Comparison of ENCODE assay signal across 1 cellular context in the genomic region with DNA sequence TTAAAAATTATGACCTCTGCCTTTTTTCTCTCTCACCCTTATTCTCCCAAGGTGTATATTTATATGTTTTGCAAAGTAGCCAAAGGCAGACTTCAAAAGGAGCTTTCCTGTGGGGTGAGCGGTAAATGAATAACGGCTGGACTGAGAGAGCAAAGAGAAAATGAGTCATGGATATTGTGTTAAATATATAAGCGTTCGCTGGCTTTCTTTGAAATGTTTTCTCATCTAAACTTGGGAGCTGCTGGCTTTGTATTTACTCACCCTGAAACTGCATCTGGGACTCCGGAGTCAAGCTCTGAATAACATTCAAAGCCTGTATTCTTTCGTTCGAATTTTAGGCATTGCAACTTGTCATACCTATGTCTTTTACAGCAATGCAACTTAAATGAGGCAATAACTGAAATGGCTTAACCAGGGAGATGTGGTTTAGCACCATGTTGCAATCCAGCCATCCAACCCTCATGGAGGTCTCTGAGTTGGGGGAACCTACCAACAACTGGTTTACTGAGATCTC.
TF ChIP-seq lines count a peak whose summit lies in the region.

No MANE protein-coding gene starts in this region.

TF ChIP-seq in HepG2, 621 proteins besides CTCF, POLR2A, EP300 and RAD21 (continued from another document and continues in another):
- TF ChIP-seq, protein P1, sequence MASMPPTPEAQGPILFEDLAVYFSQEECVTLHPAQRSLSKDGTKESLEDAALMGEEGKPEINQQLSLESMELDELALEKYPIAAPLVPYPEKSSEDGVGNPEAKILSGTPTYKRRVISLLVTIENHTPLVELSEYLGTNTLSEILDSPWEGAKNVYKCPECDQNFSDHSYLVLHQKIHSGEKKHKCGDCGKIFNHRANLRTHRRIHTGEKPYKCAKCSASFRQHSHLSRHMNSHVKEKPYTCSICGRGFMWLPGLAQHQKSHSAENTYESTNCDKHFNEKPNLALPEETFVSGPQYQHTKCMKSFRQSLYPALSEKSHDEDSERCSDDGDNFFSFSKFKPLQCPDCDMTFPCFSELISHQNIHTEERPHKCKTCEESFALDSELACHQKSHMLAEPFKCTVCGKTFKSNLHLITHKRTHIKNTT (CRISPR knock-in tag; IDR thresholded peaks at IDR 0.05) = no peak
- TF ChIP-seq SNAI1 (CRISPR knock-in tag; IDR thresholded peaks at IDR 0.05; ENCODE audit: borderline replicate concordance) = no peak
- TF ChIP-seq ZNF230 (CRISPR knock-in tag; IDR thresholded peaks at IDR 0.05) = no peak
- TF ChIP-seq, protein P2, sequence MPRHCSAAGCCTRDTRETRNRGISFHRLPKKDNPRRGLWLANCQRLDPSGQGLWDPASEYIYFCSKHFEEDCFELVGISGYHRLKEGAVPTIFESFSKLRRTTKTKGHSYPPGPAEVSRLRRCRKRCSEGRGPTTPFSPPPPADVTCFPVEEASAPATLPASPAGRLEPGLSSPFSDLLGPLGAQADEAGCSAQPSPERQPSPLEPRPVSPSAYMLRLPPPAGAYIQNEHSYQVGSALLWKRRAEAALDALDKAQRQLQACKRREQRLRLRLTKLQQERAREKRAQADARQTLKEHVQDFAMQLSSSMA (CRISPR knock-in tag; IDR thresholded peaks at IDR 0.05) = no peak
- TF ChIP-seq FOSL2 (CRISPR knock-in tag; IDR thresholded peaks at IDR 0.05) = peak; percentile 95
- no peak for TF ChIP-seq KDM3A (CRISPR knock-in tag; IDR thresholded peaks at IDR 0.05; ENCODE audit: low read depth)
- TF ChIP-seq, protein P3, sequence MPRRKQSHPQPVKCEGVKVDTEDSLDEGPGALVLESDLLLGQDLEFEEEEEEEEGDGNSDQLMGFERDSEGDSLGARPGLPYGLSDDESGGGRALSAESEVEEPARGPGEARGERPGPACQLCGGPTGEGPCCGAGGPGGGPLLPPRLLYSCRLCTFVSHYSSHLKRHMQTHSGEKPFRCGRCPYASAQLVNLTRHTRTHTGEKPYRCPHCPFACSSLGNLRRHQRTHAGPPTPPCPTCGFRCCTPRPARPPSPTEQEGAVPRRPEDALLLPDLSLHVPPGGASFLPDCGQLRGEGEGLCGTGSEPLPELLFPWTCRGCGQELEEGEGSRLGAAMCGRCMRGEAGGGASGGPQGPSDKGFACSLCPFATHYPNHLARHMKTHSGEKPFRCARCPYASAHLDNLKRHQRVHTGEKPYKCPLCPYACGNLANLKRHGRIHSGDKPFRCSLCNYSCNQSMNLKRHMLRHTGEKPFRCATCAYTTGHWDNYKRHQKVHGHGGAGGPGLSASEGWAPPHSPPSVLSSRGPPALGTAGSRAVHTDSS (CRISPR knock-in tag; conservative IDR thresholded peaks at IDR 0.05) = no peak
- TF ChIP-seq, protein P4, sequence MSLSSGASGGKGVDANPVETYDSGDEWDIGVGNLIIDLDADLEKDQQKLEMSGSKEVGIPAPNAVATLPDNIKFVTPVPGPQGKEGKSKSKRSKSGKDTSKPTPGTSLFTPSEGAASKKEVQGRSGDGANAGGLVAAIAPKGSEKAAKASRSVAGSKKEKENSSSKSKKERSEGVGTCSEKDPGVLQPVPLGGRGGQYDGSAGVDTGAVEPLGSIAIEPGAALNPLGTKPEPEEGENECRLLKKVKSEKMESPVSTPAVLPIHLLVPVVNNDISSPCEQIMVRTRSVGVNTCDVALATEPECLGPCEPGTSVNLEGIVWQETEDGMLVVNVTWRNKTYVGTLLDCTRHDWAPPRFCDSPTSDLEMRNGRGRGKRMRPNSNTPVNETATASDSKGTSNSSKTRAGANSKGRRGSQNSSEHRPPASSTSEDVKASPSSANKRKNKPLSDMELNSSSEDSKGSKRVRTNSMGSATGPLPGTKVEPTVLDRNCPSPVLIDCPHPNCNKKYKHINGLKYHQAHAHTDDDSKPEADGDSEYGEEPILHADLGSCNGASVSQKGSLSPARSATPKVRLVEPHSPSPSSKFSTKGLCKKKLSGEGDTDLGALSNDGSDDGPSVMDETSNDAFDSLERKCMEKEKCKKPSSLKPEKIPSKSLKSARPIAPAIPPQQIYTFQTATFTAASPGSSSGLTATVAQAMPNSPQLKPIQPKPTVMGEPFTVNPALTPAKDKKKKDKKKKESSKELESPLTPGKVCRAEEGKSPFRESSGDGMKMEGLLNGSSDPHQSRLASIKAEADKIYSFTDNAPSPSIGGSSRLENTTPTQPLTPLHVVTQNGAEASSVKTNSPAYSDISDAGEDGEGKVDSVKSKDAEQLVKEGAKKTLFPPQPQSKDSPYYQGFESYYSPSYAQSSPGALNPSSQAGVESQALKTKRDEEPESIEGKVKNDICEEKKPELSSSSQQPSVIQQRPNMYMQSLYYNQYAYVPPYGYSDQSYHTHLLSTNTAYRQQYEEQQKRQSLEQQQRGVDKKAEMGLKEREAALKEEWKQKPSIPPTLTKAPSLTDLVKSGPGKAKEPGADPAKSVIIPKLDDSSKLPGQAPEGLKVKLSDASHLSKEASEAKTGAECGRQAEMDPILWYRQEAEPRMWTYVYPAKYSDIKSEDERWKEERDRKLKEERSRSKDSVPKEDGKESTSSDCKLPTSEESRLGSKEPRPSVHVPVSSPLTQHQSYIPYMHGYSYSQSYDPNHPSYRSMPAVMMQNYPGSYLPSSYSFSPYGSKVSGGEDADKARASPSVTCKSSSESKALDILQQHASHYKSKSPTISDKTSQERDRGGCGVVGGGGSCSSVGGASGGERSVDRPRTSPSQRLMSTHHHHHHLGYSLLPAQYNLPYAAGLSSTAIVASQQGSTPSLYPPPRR (CRISPR knock-in tag; IDR thresholded peaks at IDR 0.05; ENCODE audit: borderline replicate concordance) = peak; percentile 64; the same call in 1 of the 2 replicates
- TF ChIP-seq RBM39 (IDR thresholded peaks at IDR 0.05; ENCODE audit: low read depth, low read length, poor library complexity, severe bottlenecking) = no peak
- no peak for TF ChIP-seq REL (CRISPR knock-in tag; conservative IDR thresholded peaks at IDR 0.05)
- TF ChIP-seq, protein P5, sequence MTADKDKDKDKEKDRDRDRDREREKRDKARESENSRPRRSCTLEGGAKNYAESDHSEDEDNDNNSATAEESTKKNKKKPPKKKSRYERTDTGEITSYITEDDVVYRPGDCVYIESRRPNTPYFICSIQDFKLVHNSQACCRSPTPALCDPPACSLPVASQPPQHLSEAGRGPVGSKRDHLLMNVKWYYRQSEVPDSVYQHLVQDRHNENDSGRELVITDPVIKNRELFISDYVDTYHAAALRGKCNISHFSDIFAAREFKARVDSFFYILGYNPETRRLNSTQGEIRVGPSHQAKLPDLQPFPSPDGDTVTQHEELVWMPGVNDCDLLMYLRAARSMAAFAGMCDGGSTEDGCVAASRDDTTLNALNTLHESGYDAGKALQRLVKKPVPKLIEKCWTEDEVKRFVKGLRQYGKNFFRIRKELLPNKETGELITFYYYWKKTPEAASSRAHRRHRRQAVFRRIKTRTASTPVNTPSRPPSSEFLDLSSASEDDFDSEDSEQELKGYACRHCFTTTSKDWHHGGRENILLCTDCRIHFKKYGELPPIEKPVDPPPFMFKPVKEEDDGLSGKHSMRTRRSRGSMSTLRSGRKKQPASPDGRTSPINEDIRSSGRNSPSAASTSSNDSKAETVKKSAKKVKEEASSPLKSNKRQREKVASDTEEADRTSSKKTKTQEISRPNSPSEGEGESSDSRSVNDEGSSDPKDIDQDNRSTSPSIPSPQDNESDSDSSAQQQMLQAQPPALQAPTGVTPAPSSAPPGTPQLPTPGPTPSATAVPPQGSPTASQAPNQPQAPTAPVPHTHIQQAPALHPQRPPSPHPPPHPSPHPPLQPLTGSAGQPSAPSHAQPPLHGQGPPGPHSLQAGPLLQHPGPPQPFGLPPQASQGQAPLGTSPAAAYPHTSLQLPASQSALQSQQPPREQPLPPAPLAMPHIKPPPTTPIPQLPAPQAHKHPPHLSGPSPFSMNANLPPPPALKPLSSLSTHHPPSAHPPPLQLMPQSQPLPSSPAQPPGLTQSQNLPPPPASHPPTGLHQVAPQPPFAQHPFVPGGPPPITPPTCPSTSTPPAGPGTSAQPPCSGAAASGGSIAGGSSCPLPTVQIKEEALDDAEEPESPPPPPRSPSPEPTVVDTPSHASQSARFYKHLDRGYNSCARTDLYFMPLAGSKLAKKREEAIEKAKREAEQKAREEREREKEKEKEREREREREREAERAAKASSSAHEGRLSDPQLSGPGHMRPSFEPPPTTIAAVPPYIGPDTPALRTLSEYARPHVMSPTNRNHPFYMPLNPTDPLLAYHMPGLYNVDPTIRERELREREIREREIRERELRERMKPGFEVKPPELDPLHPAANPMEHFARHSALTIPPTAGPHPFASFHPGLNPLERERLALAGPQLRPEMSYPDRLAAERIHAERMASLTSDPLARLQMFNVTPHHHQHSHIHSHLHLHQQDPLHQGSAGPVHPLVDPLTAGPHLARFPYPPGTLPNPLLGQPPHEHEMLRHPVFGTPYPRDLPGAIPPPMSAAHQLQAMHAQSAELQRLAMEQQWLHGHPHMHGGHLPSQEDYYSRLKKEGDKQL (CRISPR knock-in tag; IDR thresholded peaks at IDR 0.05; ENCODE audit: low read depth) = peak; percentile 48; the same call in 1 of the 2 replicates
- TF ChIP-seq, protein P6, sequence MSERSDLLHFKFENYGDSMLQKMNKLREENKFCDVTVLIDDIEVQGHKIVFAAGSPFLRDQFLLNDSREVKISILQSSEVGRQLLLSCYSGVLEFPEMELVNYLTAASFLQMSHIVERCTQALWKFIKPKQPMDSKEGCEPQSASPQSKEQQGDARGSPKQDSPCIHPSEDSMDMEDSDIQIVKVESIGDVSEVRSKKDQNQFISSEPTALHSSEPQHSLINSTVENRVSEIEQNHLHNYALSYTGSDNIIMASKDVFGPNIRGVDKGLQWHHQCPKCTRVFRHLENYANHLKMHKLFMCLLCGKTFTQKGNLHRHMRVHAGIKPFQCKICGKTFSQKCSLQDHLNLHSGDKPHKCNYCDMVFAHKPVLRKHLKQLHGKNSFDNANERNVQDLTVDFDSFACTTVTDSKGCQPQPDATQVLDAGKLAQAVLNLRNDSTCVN (CRISPR knock-in tag; IDR thresholded peaks at IDR 0.05; ENCODE audit: borderline replicate concordance) = no peak
- TF ChIP-seq AGO1 (IDR thresholded peaks at IDR 0.05; ENCODE audit: low read depth, low read length, poor library complexity, severe bottlenecking) = no peak
- no peak for TF ChIP-seq ATAD3A (CRISPR knock-in tag; IDR thresholded peaks at IDR 0.05)
- no peak; the same call in 1 of the 2 replicates for TF ChIP-seq POLR2AphosphoS5 (IDR thresholded peaks at IDR 0.05; ENCODE audit: low read depth, low read length)
- no peak for TF ChIP-seq ZNF660 (CRISPR knock-in tag; IDR thresholded peaks at IDR 0.05; ENCODE audit: borderline replicate concordance, low read depth)
- no peak for TF ChIP-seq NCOA1 (CRISPR knock-in tag; IDR thresholded peaks at IDR 0.05)
- no peak for TF ChIP-seq ZSCAN25 (CRISPR knock-in tag; IDR thresholded peaks at IDR 0.05)
- TF ChIP-seq, protein P7, sequence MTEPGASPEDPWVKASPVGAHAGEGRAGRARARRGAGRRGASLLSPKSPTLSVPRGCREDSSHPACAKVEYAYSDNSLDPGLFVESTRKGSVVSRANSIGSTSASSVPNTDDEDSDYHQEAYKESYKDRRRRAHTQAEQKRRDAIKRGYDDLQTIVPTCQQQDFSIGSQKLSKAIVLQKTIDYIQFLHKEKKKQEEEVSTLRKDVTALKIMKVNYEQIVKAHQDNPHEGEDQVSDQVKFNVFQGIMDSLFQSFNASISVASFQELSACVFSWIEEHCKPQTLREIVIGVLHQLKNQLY (CRISPR knock-in tag; IDR thresholded peaks at IDR 0.05) = no peak
- TF ChIP-seq, protein P8, sequence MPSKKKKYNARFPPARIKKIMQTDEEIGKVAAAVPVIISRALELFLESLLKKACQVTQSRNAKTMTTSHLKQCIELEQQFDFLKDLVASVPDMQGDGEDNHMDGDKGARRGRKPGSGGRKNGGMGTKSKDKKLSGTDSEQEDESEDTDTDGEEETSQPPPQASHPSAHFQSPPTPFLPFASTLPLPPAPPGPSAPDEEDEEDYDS (CRISPR knock-in tag; IDR thresholded peaks at IDR 0.05) = peak; percentile 53; the same call in 1 of the 2 replicates
- TF ChIP-seq ZNF296 (CRISPR knock-in tag; conservative IDR thresholded peaks at IDR 0.05) = no peak
- TF ChIP-seq, protein P9, sequence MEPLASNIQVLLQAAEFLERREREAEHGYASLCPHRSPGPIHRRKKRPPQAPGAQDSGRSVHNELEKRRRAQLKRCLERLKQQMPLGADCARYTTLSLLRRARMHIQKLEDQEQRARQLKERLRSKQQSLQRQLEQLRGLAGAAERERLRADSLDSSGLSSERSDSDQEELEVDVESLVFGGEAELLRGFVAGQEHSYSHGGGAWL (CRISPR knock-in tag; IDR thresholded peaks at IDR 0.05) = no peak
- 0 out of 2 replicates have a peak, but pooled peaks have one; percentile 27 for TF ChIP-seq ZNF543 (CRISPR knock-in tag; IDR thresholded peaks at IDR 0.05)
